Comparison of ENCODE assay signal across 18 cellular contexts in genomic region chr12:104683831-104684503, GRCh38.
DNase-seq lines count a peak whose midpoint lies in the region; ATAC-seq and TF ChIP-seq lines count a peak whose summit lies in the region.
"Had no signal": no experiment of that assay in that cellular context is flagged by ENCODE, and none has a peak within 500 bp of the region (broad histone marks: within the 10 kb centered on the region; RNA-seq: fewer than 3 reads in every experiment).

No MANE protein-coding gene starts in this region.

- no peaks in the 10 kb centered on the region for H3K27me3 ChIP-seq in CD4-positive, alpha-beta T cell (ENCODE audit: control insufficient read depth, insufficient read depth, low read length)
- H3K27me3 ChIP-seq: hepatocyte, ovary, tibial nerve had no signal

- H3K4me3 Mint-ChIP-seq in CD4-positive, alpha-beta T cell, result no peak overlapping the region
- H3K4me3 Mint-ChIP-seq in activated T-helper 2 cell treated with anti-CD3 and anti-CD28 coated beads, Interferon-gamma antibody, Interleukin-2, Interleukin-4, amounts not matched to agents 10 μg/mL and 5 μg/mL and 100 μg/mL, durations not matched to agents 14 hours and 24 hours and 36 hours (ENCODE audit: low read depth), result no peak overlapping the region
- no peak overlapping the region for H3K4me3 Mint-ChIP-seq in memory B cell
- H3K4me3 Mint-ChIP-seq in osteocyte (ENCODE audit: unreplicated experiment), result no peak overlapping the region

- peak; percentile 38 for DNase-seq in DMS 273 (lab: John Stamatoyannopoulos, UW; ENCODE audit: unreplicated experiment)
- DNase-seq in DMS 273 treated with DMSO at 0.1 percent for 48 hours (lab: John Stamatoyannopoulos, UW), result no peak
- no peak for DNase-seq in CD4-positive, alpha-beta T cell
- no peak for DNase-seq in activated T-helper 2 cell treated with anti-CD3 and anti-CD28 coated beads, Interferon-gamma antibody, Interleukin-2, Interleukin-4, amounts not matched to agents 10 μg/mL and 5 μg/mL and 100 μg/mL, durations not matched to agents 14 hours and 24 hours and 36 hours (ENCODE audit: low spot score)
- no peak for DNase-seq in memory B cell (ENCODE audit: low spot score in 2 of 2)
- no peak for DNase-seq in COR-L47 (lab: John Stamatoyannopoulos, UW)
- no peak for DNase-seq in osteocyte (ENCODE audit: extremely low spot score, unreplicated experiment)
- DNase-seq in NCI-H1092 (lab: John Stamatoyannopoulos, UW), result no peak
- DNase-seq: C1 segment of cervical spinal cord; mucosa of descending colon; NCI-H1930; ovary; SK-N-SH; stimulated activated CD4-positive, alpha-beta T cell treated with anti-CD3 and anti-CD28 coated beads, Interleukin-4, amount 100 ng/mL, for 4 hours had no signal

- no peaks in the 10 kb centered on the region for H3K9me3 Mint-ChIP-seq in CD4-positive, alpha-beta T cell
- peaks cover 4% of the 10 kb centered on the region for H3K9me3 Mint-ChIP-seq in activated T-helper 2 cell treated with anti-CD3 and anti-CD28 coated beads, Interferon-gamma antibody, Interleukin-2, Interleukin-4, amounts not matched to agents 10 μg/mL and 5 μg/mL and 100 μg/mL, durations not matched to agents 14 hours and 24 hours and 36 hours
- H3K9me3 Mint-ChIP-seq in memory B cell (no peaks in the 10 kb centered on the region), osteocyte (ENCODE audit: unreplicated experiment) (no peaks in the 10 kb centered on the region)
- H3K9me3 Mint-ChIP-seq: central memory CD8-positive, alpha-beta T cell had no signal

- no peaks in the 10 kb centered on the region for H3K27me3 Mint-ChIP-seq in CD4-positive, alpha-beta T cell
- no peaks in the 10 kb centered on the region for H3K27me3 Mint-ChIP-seq in activated T-helper 2 cell treated with anti-CD3 and anti-CD28 coated beads, Interferon-gamma antibody, Interleukin-2, Interleukin-4, amounts not matched to agents 10 μg/mL and 5 μg/mL and 100 μg/mL, durations not matched to agents 14 hours and 24 hours and 36 hours (ENCODE audit: low read depth)
- H3K27me3 Mint-ChIP-seq in memory B cell, result no peaks in the 10 kb centered on the region
- no peaks in the 10 kb centered on the region for H3K27me3 Mint-ChIP-seq in osteocyte (ENCODE audit: unreplicated experiment)
- H3K27me3 Mint-ChIP-seq: central memory CD8-positive, alpha-beta T cell had no signal

- peaks cover 73% of the 10 kb centered on the region for H3K4me1 Mint-ChIP-seq in CD4-positive, alpha-beta T cell (ENCODE audit: low read depth)
- H3K4me1 Mint-ChIP-seq in activated T-helper 2 cell treated with anti-CD3 and anti-CD28 coated beads, Interferon-gamma antibody, Interleukin-2, Interleukin-4, amounts not matched to agents 10 μg/mL and 5 μg/mL and 100 μg/mL, durations not matched to agents 14 hours and 24 hours and 36 hours (ENCODE audit: low read depth), result peaks cover 82% of the 10 kb centered on the region
- peaks cover 42% of the 10 kb centered on the region for H3K4me1 Mint-ChIP-seq in memory B cell
- peaks cover 16% of the 10 kb centered on the region for H3K4me1 Mint-ChIP-seq in osteocyte (ENCODE audit: unreplicated experiment)

- no peak for ATAC-seq in CD4-positive, alpha-beta T cell (ENCODE audit: poor library complexity)
- ATAC-seq in memory B cell (ENCODE audit: low read depth), result no peak
- ATAC-seq: mucosa of descending colon had no signal

- intact Hi-C loops in CD4-positive, alpha-beta T cell (cut with DNase I, micrococcal nuclease), result loop anchor here in 1 of 2 experiments (2.0 to 10.0 kb wide), 2 partner anchors 37 to 299 kb away; no protein-coding TSS in a partner anchor
- intact Hi-C loops in activated T-helper 2 cell treated with anti-CD3 and anti-CD28 coated beads, Interferon-gamma antibody, Interleukin-2, Interleukin-4, amounts not matched to agents 10 μg/mL and 5 μg/mL and 100 μg/mL, durations not matched to agents 14 hours and 24 hours and 36 hours (cut with micrococcal nuclease), result loop anchor here (1.0 to 10.0 kb wide), 9 partner anchors 11 to 651 kb away; partner anchors contain the start of genes C12orf75 and SLC41A2

- H3K27ac ChIP-seq in CD4-positive, alpha-beta T cell (ENCODE audit: low read depth, low read length), result no peak overlapping the region
- H3K27ac ChIP-seq: 22Rv1, hepatocyte, ovary, tibial nerve had no signal

- no peak for TF ChIP-seq CTCF in CD4-positive, alpha-beta T cell (IDR thresholded peaks at IDR 0.05)
- no peak for TF ChIP-seq CTCF in osteocyte (IDR thresholded peaks at IDR 0.05)

- CTCF ChIA-PET in CD4-positive, alpha-beta T cell (lab: Charles Lee), result interaction anchor here (0.9 to 1.2 kb wide), 2 partner anchors 10 to 227 kb away, joined by 3 to 5 read pairs; partner anchors contain the start of gene CHST11

- POLR2A ChIA-PET in CD4-positive, alpha-beta T cell (lab: Charles Lee), result interaction anchor here (0.6 to 1.6 kb wide), 2 partner anchors 11 to 397 kb away, joined by 3 to 5 read pairs; no protein-coding TSS in a partner anchor

- H3K27ac Mint-ChIP-seq in CD4-positive, alpha-beta T cell, result peak overlapping the region; percentile 64
- peak overlapping the region; percentile 19 for H3K27ac Mint-ChIP-seq in activated T-helper 2 cell treated with anti-CD3 and anti-CD28 coated beads, Interferon-gamma antibody, Interleukin-2, Interleukin-4, amounts not matched to agents 10 μg/mL and 5 μg/mL and 100 μg/mL, durations not matched to agents 14 hours and 24 hours and 36 hours
- H3K27ac Mint-ChIP-seq in memory B cell (peak overlapping the region; percentile 19), osteocyte (ENCODE audit: unreplicated experiment) (no peak overlapping the region)

- no peaks in the 10 kb centered on the region for H3K9me3 ChIP-seq in CD4-positive, alpha-beta T cell (ENCODE audit: control insufficient read depth, low read length)
- H3K9me3 ChIP-seq: mucosa of descending colon, ovary, SK-N-SH, tibial nerve had no signal

- no peaks in the 10 kb centered on the region for H3K36me3 Mint-ChIP-seq in CD4-positive, alpha-beta T cell (ENCODE audit: low read depth)
- H3K36me3 Mint-ChIP-seq in activated T-helper 2 cell treated with anti-CD3 and anti-CD28 coated beads, Interferon-gamma antibody, Interleukin-2, Interleukin-4, amounts not matched to agents 10 μg/mL and 5 μg/mL and 100 μg/mL, durations not matched to agents 14 hours and 24 hours and 36 hours (ENCODE audit: low read depth), result peaks cover 30% of the 10 kb centered on the region
- peaks cover 3% of the 10 kb centered on the region for H3K36me3 Mint-ChIP-seq in memory B cell
- no peaks in the 10 kb centered on the region for H3K36me3 Mint-ChIP-seq in osteocyte (ENCODE audit: unreplicated experiment)
